Comparison of ENCODE assay signal across 29 cellular contexts in the genomic region with DNA sequence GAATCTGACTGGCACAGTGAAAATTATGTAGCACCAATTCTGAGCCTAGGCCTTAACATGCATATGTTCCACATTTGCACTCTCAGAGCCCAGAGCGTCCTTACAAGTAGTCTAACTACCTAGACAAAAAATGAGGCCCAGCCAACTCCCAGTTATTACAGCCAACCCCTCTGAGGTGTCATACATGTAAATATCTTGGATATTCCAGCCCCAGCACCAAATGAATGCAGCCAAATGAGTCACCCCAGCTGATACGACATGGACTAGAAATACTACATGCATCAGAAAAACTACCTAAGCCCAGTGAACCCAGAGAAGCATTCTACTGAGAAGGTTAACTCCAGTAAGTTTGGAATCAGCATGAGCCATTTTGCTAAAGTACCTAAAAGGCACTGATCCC.
"Had no signal": no experiment of that assay in that cellular context is flagged by ENCODE, and none has a peak within 500 bp of the region (broad histone marks: within the 10 kb centered on the region; RNA-seq: fewer than 3 reads in every experiment).

No MANE protein-coding gene starts in this region.

- H3K4me3 ChIP-seq: adrenal gland, body of pancreas, coronary artery, dorsolateral prefrontal cortex, esophagus muscularis mucosa, gastroesophageal sphincter, heart right ventricle, hepatocyte had no signal

- DNase-seq: activated B cell treated with CpG ODN at 0.5 μM for 24 hours; activated CD4-positive, alpha-beta T cell treated with anti-CD3 and anti-CD28 coated beads for 48 hours; activated CD4-positive, alpha-beta T cell treated with anti-CD3 and anti-CD28 coated beads, Interleukin-2, amount 50 U/mL, for 1 hour; activated CD4-positive, alpha-beta T cell treated with anti-CD3 and anti-CD28 coated beads, Interleukin-2, amount 50 U/mL, for 48 hours; activated CD8-positive, alpha-beta memory T cell treated with anti-CD3 and anti-CD28 coated beads for 24 hours; activated CD8-positive, alpha-beta T cell treated with anti-CD3 and anti-CD28 coated beads for 36 hours; activated effector memory CD4-positive, alpha-beta T cell treated with anti-CD3 and anti-CD28 coated beads, Interleukin-2, amount 50 U/mL, for 16 hours; activated naive CD4-positive, alpha-beta T cell treated with anti-CD3 and anti-CD28 coated beads for 36 hours; activated naive CD8-positive, alpha-beta T cell treated with anti-CD3 and anti-CD28 coated beads for 36 hours; activated naive CD8-positive, alpha-beta T cell treated with anti-CD3 and anti-CD28 coated beads, Interleukin-2, amount 50 U/mL, for 24 hours; activated T-cell treated with anti-CD3 and anti-CD28 coated beads, Interleukin-2, amount 50 U/mL, for 4 hours; adrenal gland; amygdala; aorta; body of pancreas; dorsolateral prefrontal cortex; effector memory CD4-positive, alpha-beta T cell; endodermal cell; foreskin melanocyte; heart right ventricle; T-helper 1 cell; T-helper 17 cell; T1000; WERI-Rb-1 had no signal

- H2AFZ ChIP-seq: hepatocyte had no signal

- H3K36me3 ChIP-seq: adrenal gland, esophagus muscularis mucosa, gastroesophageal sphincter, heart right ventricle, WERI-Rb-1 had no signal

- H3K9me3 ChIP-seq: adrenal gland, body of pancreas had no signal

- H3K79me2 ChIP-seq: hepatocyte had no signal

- H3K4me2 ChIP-seq: hepatocyte had no signal

- H3K4me1 ChIP-seq: adrenal gland, body of pancreas, esophagus muscularis mucosa, gastroesophageal sphincter, heart right ventricle had no signal

- H3K27me3 ChIP-seq: adrenal gland, body of pancreas, dorsolateral prefrontal cortex, esophagus muscularis mucosa, gastroesophageal sphincter, heart right ventricle, hepatocyte had no signal

- H3K27ac ChIP-seq: adrenal gland, body of pancreas, coronary artery, dorsolateral prefrontal cortex, esophagus muscularis mucosa, gastroesophageal sphincter, heart right ventricle, hepatocyte, WERI-Rb-1 had no signal

- ATAC-seq: activated CD4-positive, CD25-positive, alpha-beta regulatory T cell treated with anti-CD3 and anti-CD28 coated beads, Interleukin-2, amount 50 U/mL, for 24 hours; activated CD8-positive, alpha-beta T cell treated with anti-CD3 and anti-CD28 coated beads for 36 hours; activated naive CD8-positive, alpha-beta T cell treated with anti-CD3 and anti-CD28 coated beads, Interleukin-2, amount 50 U/mL, for 24 hours; activated T-cell treated with anti-CD3 and anti-CD28 coated beads, Interleukin-2, amount 50 U/mL, for 4 hours; body of pancreas; gastroesophageal sphincter; heart right ventricle; T-helper 17 cell had no signal
